ENCODE assay signal across 11 cellular contexts in the genomic region with DNA sequence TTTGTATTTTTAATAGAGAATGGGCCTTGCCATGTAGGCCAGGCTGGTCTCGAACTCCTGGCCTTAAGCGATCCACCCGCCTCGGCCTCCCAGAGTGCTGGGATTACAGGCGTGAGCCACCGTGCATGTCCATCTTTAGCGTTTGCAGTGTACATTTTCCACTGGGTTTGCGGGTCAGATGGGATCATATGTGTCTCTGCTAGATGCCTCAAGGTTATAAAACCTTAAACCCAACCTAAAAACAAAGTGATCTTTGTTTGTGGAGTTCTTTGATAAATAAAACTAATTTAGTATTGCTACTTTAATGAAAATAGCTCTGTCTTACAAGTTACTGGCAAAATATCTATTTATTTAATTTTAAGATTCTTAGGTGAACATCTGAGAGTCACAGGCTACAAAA. TPM values are rescaled to one million over a fixed set of nuclear protein-coding genes. Genes with fewer than 3 reads are reported as not detected.
"Had no signal": no experiment of that assay in that cellular context is flagged by ENCODE, and none has a peak within 500 bp of the region (broad histone marks: within the 10 kb centered on the region; RNA-seq: fewer than 3 reads in every experiment).

No MANE protein-coding gene starts in this region.

- ATAC-seq: HCT116, HepG2 had no signal

- H3K36me3 ChIP-seq: HAP-1 had no signal

- DNase-seq: GM23248, GOT3, H7, HFFc6 had no signal

- H3K9me3 ChIP-seq: HAP-1 had no signal

- H3K27ac ChIP-seq: GM23248, HL-60 had no signal

- H3K4me3 ChIP-seq: GM23248, HAP-1 had no signal

RNA-seq across cellular contexts. Expression of a gene that starts 13.1 kb away (rescaled TPM):
- total RNA-seq: GM23248, H4, HepG2, HFFc6, HT1080 had no signal
- polyA plus RNA-seq: GM23248, HepG2, IgD-negative memory B cell had no signal

RNA-seq across cellular contexts. Expression of a gene that starts 15.0 kb away (rescaled TPM):
- total RNA-seq: GM23248, HepG2, HFFc6, HT1080 had no signal
- polyA plus RNA-seq: GM23248, HepG2, IgD-negative memory B cell had no signal
